ENCODE assay signal across 16 cellular contexts in genomic region chr3:32500225-32500624, GRCh38. TPM values are rescaled to one million over a fixed set of nuclear protein-coding genes. Genes with fewer than 3 reads are reported as not detected.
DNase-seq lines count a peak whose midpoint lies in the region; ATAC-seq and TF ChIP-seq lines count a peak whose summit lies in the region.
"Had no signal": no experiment of that assay in that cellular context is flagged by ENCODE, and none has a peak within 500 bp of the region (broad histone marks: within the 10 kb centered on the region; RNA-seq: fewer than 3 reads in every experiment).

No MANE protein-coding gene starts in this region.

- peaks cover 47% of the 10 kb centered on the region for H3K36me3 Mint-ChIP-seq in activated T-cell treated with anti-CD3 and anti-CD28 coated beads, Interleukin-2, amount 50 U/mL, for 24 hours (ENCODE audit: low read depth)

- ATAC-seq in GM21367 (IDR thresholded peaks at IDR 0.05; ENCODE audit: unreplicated experiment), result no peak
- ATAC-seq: foreskin keratinocyte had no signal

- H3K4me2 ChIP-seq in SU-DHL-6 (ENCODE audit: low read depth, low read length, poor library complexity, severe bottlenecking), result peak overlapping the region; percentile 20

- no peak for TF ChIP-seq CTCF in SU-DHL-6 (IDR thresholded peaks at IDR 0.05; ENCODE audit: insufficient read depth, low read length, poor library complexity, severe bottlenecking)
- TF ChIP-seq CTCF in fibroblast of pulmonary artery (IDR thresholded peaks at IDR 0.05; ENCODE audit: low read length, missing control alignments), result no peak
- TF ChIP-seq CTCF in spleen (IDR thresholded peaks at IDR 0.05 in 8 of 11, conservative IDR thresholded peaks at IDR 0.05 in 3 of 11), result no peak

- no peak overlapping the region for H3K27ac Mint-ChIP-seq in activated T-cell treated with anti-CD3 and anti-CD28 coated beads, Interleukin-2, amount 50 U/mL, for 24 hours

- peaks cover 8 to 74% (median 64%) of the 10 kb centered on the region in 6 donors for H3K4me1 ChIP-seq in spleen

- H3K9me2 ChIP-seq in SU-DHL-6 (replicated peaks; ENCODE audit: insufficient read depth, low read length), result no peaks in the 10 kb centered on the region

- H3K36me3 ChIP-seq in SU-DHL-6 (ENCODE audit: low read length), result peaks cover 9% of the 10 kb centered on the region; the same call in 1 of the 2 replicates
- peaks cover 0 to 14% (median 0%) of the 10 kb centered on the region in 6 donors for H3K36me3 ChIP-seq in spleen

- intact Hi-C loops in spleen (cut with DNase I; ENCODE audit: low total_unique reads), result no loop called here

- peak overlapping the region; percentile 94 for H3K4me3 Mint-ChIP-seq in activated T-cell treated with anti-CD3 and anti-CD28 coated beads, Interleukin-2, amount 50 U/mL, for 24 hours

- TF ChIP-seq POLR2A in spleen (IDR thresholded peaks at IDR 0.05), result no peak

- no peak overlapping the region for H3K27ac ChIP-seq in SU-DHL-6 (ENCODE audit: low read depth, low read length)
- H3K27ac ChIP-seq in spleen, result peak overlapping the region in 5 of 8 donors; percentile 99 to 100 (median 99)
- H3K27ac ChIP-seq: foreskin keratinocyte, SJSA1 had no signal

- H3K27me3 ChIP-seq in SU-DHL-6 (ENCODE audit: low read length), result no peaks in the 10 kb centered on the region
- no peaks in the 10 kb centered on the region for H3K27me3 ChIP-seq in spleen (replicated peaks in 1 of 7)
- H3K27me3 ChIP-seq: foreskin keratinocyte, SJSA1 had no signal

- H3K9me3 Mint-ChIP-seq in activated T-cell treated with anti-CD3 and anti-CD28 coated beads, Interleukin-2, amount 50 U/mL, for 24 hours, result no peaks in the 10 kb centered on the region

- no peaks in the 10 kb centered on the region for H3K9me3 ChIP-seq in SU-DHL-6 (ENCODE audit: insufficient read depth, low read length)
- H3K9me3 ChIP-seq in spleen, result no peaks in the 10 kb centered on the region
- H3K9me3 ChIP-seq: SJSA1 had no signal

- WGBS in spleen, 5 donors, result 62 to 82% (median 68%) methylated on average over 2 of the region's 2 CpGs

- H3F3A ChIP-seq in SU-DHL-6 (ENCODE audit: insufficient read depth), result peaks cover 6% of the 10 kb centered on the region; the same call in 1 of the 2 replicates

- no peak for DNase-seq in activated T-cell treated with anti-CD3 and anti-CD28 coated beads, Interleukin-2, amount 50 U/mL, for 24 hours
- no peak for DNase-seq in activated T-cell treated with anti-CD3 and anti-CD28 coated beads, Interleukin-2, amount 50 U/mL, for 48 hours
- DNase-seq in fibroblast of pulmonary artery (ENCODE audit: low read depth) (no peak), spleen (no peak), NCI-H1436 treated with DMSO at 0.1 percent for 48 hours (lab: John Stamatoyannopoulos, UW) (no peak)
- DNase-seq in stimulated activated CD4-positive, alpha-beta T cell treated with anti-CD3 and anti-CD28 coated beads, Interleukin-15, amount 100 ng/mL, for 24 hours, result no peak
- DNase-seq: dermis blood vessel endothelial cell, DMS79 treated with DMSO at 0.1 percent for 48 hours, foreskin keratinocyte, H7, kidney, NCI-H1417 treated with DMSO at 0.1 percent for 48 hours, small intestine had no signal

- H2AFZ ChIP-seq in SU-DHL-6 (ENCODE audit: low read depth, low read length, severe bottlenecking), result no peak overlapping the region

- H3K79me2 ChIP-seq in SU-DHL-6 (ENCODE audit: insufficient read depth, low read length), result peaks cover 38% of the 10 kb centered on the region

- peaks cover 55% of the 10 kb centered on the region for H3K4me1 Mint-ChIP-seq in activated T-cell treated with anti-CD3 and anti-CD28 coated beads, Interleukin-2, amount 50 U/mL, for 24 hours (ENCODE audit: low read depth)

- no peaks in the 10 kb centered on the region for H3K27me3 Mint-ChIP-seq in activated T-cell treated with anti-CD3 and anti-CD28 coated beads, Interleukin-2, amount 50 U/mL, for 24 hours

- H3K4me3 ChIP-seq in SU-DHL-6 (ENCODE audit: insufficient read depth, low read length, poor library complexity, severe bottlenecking) (no peak overlapping the region), fibroblast of pulmonary artery (replicated peaks; ENCODE audit: low read depth, low read length) (peak overlapping the region; percentile 92), spleen (peak overlapping the region in 3 of 8 donors; percentile 75 to 91 (median 90))
- H3K4me3 ChIP-seq: SJSA1 had no signal

- 0 out of 2 replicates have a peak, but pooled peaks cover 6% of the 10 kb centered on the region for H4K20me1 ChIP-seq in SU-DHL-6 (ENCODE audit: low read depth, low read length)

- no peak overlapping the region for H3K9ac ChIP-seq in SU-DHL-6 (ENCODE audit: low read length)

RNA-seq across cellular contexts. Expression of gene CMTM6, which starts 2.4 kb away (rescaled TPM):
- total RNA-seq in spleen, result 100 to 1,000 TPM in 2 of 7 donors, 10 to 100 TPM in 5; 73.2 to 116 (median 82.0) TPM
- polyA plus RNA-seq in spleen, result 10 to 100 TPM; 26.6 to 31.8 (median 26.9) TPM
